In genomic region chr7:42492895-42493294, GRCh38 we compare ENCODE assay signal across 1 cellular context.
TF ChIP-seq lines count a peak whose summit lies in the region.

No MANE protein-coding gene starts in this region.

TF ChIP-seq in H1, 55 proteins besides CTCF, POLR2A, EP300 and RAD21 (continued from another document):
- TF ChIP-seq CHD7 (IDR thresholded peaks at IDR 0.05; ENCODE audit: insufficient replicate concordance, low read length) (no peak), BRCA1 (IDR thresholded peaks at IDR 0.05; ENCODE audit: low read depth, low read length) (no peak), BACH1 (IDR thresholded peaks at IDR 0.05; ENCODE audit: low read length) (no peak), HDAC2 (IDR thresholded peaks at IDR 0.05; ENCODE audit: borderline replicate concordance in 1 of 2, low read depth in 2 of 2, low read length in 2 of 2) (no peak), RNF2 (IDR thresholded peaks at IDR 0.05; ENCODE audit: borderline replicate concordance, low read depth, low read length, missing control alignments, poor library complexity, severe bottlenecking) (no peak), TEAD4 (IDR thresholded peaks at IDR 0.05; ENCODE audit: low read depth, low read length) (no peak), USF2 (IDR thresholded peaks at IDR 0.05; ENCODE audit: low read length) (no peak), FOSL1 (IDR thresholded peaks at IDR 0.05; ENCODE audit: insufficient read depth, low read depth, low read length) (no peak), ASH2L (IDR thresholded peaks at IDR 0.05; ENCODE audit: low read length) (no peak), SUZ12 (IDR thresholded peaks at IDR 0.05; ENCODE audit: low read length) (no peak), TBP (IDR thresholded peaks at IDR 0.05; ENCODE audit: low read depth, low read length) (no peak), HDAC6 (IDR thresholded peaks at IDR 0.05; ENCODE audit: low read depth, low read length) (no peak), POLR2AphosphoS5 (IDR thresholded peaks at IDR 0.05; ENCODE audit: low read depth, low read length) (no peak), MAFK (IDR thresholded peaks at IDR 0.05; ENCODE audit: low read depth, low read length) (no peak), SP4 (IDR thresholded peaks at IDR 0.05; ENCODE audit: low read length) (no peak), RXRA (IDR thresholded peaks at IDR 0.05; ENCODE audit: insufficient read depth, low read depth, low read length) (no peak), YY1 (IDR thresholded peaks at IDR 0.05; ENCODE audit: low read depth, low read length) (no peak)
